12 cellular contexts compared by ENCODE assay signal in genomic region chr9:70589571-70590263, GRCh38.
DNase-seq lines count a peak whose midpoint lies in the region; ATAC-seq, FAIRE-seq and TF ChIP-seq lines count a peak whose summit lies in the region.
"Had no signal": no experiment of that assay in that cellular context is flagged by ENCODE, and none has a peak within 500 bp of the region (broad histone marks: within the 10 kb centered on the region; RNA-seq: fewer than 3 reads in every experiment).

No MANE protein-coding gene starts in this region.

- H3K27me3 ChIP-seq in mammary epithelial cell (ENCODE audit: insufficient read depth, low read length) (no peaks in the 10 kb centered on the region), hepatocyte (no peaks in the 10 kb centered on the region), gastrocnemius medialis (no peaks in the 10 kb centered on the region)

- in situ Hi-C loops in mammary epithelial cell (cut with MboI; ENCODE audit: low sequenced_read_pairs in 2 of 2): loop anchor here (10.0 to 25.0 kb wide), 4 partner anchors 175 to 627 kb away; partner anchors contain the start of gene KLF9 (in 1 of the 2)
- in situ Hi-C loops in gastrocnemius medialis (cut with MboI; ENCODE audit: low sequenced_read_pairs in 4 of 4): loop anchor here in 3 of 4 donors (10.0 kb wide), 3 partner anchors 85 to 325 kb away; no protein-coding TSS in a partner anchor

- peaks cover 16% of the 10 kb centered on the region for H3K4me1 ChIP-seq in mammary epithelial cell (ENCODE audit: insufficient read depth, low read length)
- H3K4me1 ChIP-seq in hepatocyte (ENCODE audit: insufficient read depth): peaks cover 27% of the 10 kb centered on the region
- H3K4me1 ChIP-seq in gastrocnemius medialis: peaks cover 42 to 52% of the 10 kb centered on the region in 2 donors

- H3K79me2 ChIP-seq in mammary epithelial cell (ENCODE audit: insufficient read depth, low read length) (no peaks in the 10 kb centered on the region), hepatocyte (no peaks in the 10 kb centered on the region)

- DNase-seq in EL (peak; percentile 77), mammary epithelial cell (peak; percentile 49), hepatocyte (ENCODE audit: low spot score) (peak; percentile 32), gastrocnemius medialis (peak in 1 of 2 donors; percentile 60), superior temporal gyrus (ENCODE audit: extremely low spot score) (no peak), epidermal melanocyte (ENCODE audit: insufficient read length, low spot score) (no peak), DMS53 (lab: John Stamatoyannopoulos, UW) (no peak), H54 (ENCODE audit: insufficient read length, low spot score) (no peak)
- DNase-seq: effector CD8-positive, alpha-beta T cell; MV-4-11; NK-92 treated with Interleukin-12 subunit alpha and Interleukin-12 subunit beta, amount 100 ng/mL, for 24 hours had no signal

- no peak overlapping the region for H3K9ac ChIP-seq in mammary epithelial cell (ENCODE audit: insufficient read depth, low read length)

- peak overlapping the region; percentile 68 for H2AFZ ChIP-seq in mammary epithelial cell (ENCODE audit: low read depth, low read length)
- no peak overlapping the region for H2AFZ ChIP-seq in hepatocyte

- CTCF ChIA-PET in mammary epithelial cell (lab: Charles Lee; ENCODE audit: low non-redundant PET): no interaction called here

- H3K27ac ChIP-seq in mammary epithelial cell (ENCODE audit: insufficient read depth, low read depth, low read length) (no peak overlapping the region), hepatocyte (peak overlapping the region; percentile 84), gastrocnemius medialis (peak overlapping the region; percentile 82 to 89 (median 84))

- no peaks in the 10 kb centered on the region for H3K9me2 ChIP-seq in hepatocyte (replicated peaks; ENCODE audit: insufficient read depth)

- H3K4me3 ChIP-seq in mammary epithelial cell (replicated peaks in 1 of 3; ENCODE audit: insufficient read depth in 1 of 3, low read depth in 2 of 3, low read length in 3 of 3) (no peak overlapping the region), hepatocyte (no peak overlapping the region), gastrocnemius medialis (no peak overlapping the region)

- no TSS peak for BruUV-seq in mammary epithelial cell (replicated peaks; lab: Mats Ljungman, UMichigan)

- no peaks in the 10 kb centered on the region for H3K9me3 ChIP-seq in mammary epithelial cell (replicated peaks; ENCODE audit: insufficient read depth, low read length)
- H3K9me3 ChIP-seq in hepatocyte (ENCODE audit: low read depth): no peaks in the 10 kb centered on the region
- H3K9me3 ChIP-seq in gastrocnemius medialis: no peaks in the 10 kb centered on the region

- H3K36me3 ChIP-seq in mammary epithelial cell (ENCODE audit: insufficient read depth, low read length) (no peaks in the 10 kb centered on the region), hepatocyte (replicated peaks; ENCODE audit: insufficient read depth, low read depth) (no peaks in the 10 kb centered on the region), gastrocnemius medialis (no peaks in the 10 kb centered on the region)

- H4K20me1 ChIP-seq in mammary epithelial cell (ENCODE audit: insufficient read depth, low read length): no peaks in the 10 kb centered on the region
- H4K20me1 ChIP-seq in hepatocyte (ENCODE audit: insufficient read depth, poor library complexity, severe bottlenecking): no peaks in the 10 kb centered on the region

- dilution Hi-C loops in mammary epithelial cell (cut with HindIII; ENCODE audit: low sequenced_read_pairs): loop anchor here (10.0 kb wide), 1 partner anchor 435 kb away; no protein-coding TSS in a partner anchor

- TF ChIP-seq CTCF in mammary epithelial cell (conservative IDR thresholded peaks at IDR 0.05 in 1 of 2, IDR thresholded peaks at IDR 0.05 in 1 of 2; ENCODE audit: extremely low read depth in 1 of 2, insufficient read depth in 1 of 2, low read depth in 1 of 2, low read length in 2 of 2) (no peak), hepatocyte (IDR thresholded peaks at IDR 0.05; ENCODE audit: poor library complexity) (no peak), gastrocnemius medialis (IDR thresholded peaks at IDR 0.05 in 4 of 5, conservative IDR thresholded peaks at IDR 0.05 in 1 of 5) (no peak)

- intact Hi-C loops in mammary epithelial cell (cut with micrococcal nuclease): no loop called here
- intact Hi-C loops in gastrocnemius medialis (cut with DNase I; ENCODE audit: low total_unique reads): no loop called here

- no peak for TF ChIP-seq POLR2A in gastrocnemius medialis (IDR thresholded peaks at IDR 0.05)
- no peak for TF ChIP-seq POLR2A in H54 (IDR thresholded peaks at IDR 0.05; ENCODE audit: low read depth, low read length)

- peak; percentile 25 to 51 for ATAC-seq in gastrocnemius medialis

- 18% methylated on average over 7 of the region's 7 CpGs for WGBS in mammary epithelial cell (ENCODE audit: low coverage, missing lambda C conversion rate)
- WGBS in hepatocyte (ENCODE audit: low lambda C conversion rate, missing lambda C conversion rate): 61% methylated on average over 7 of the region's 7 CpGs

- no peak for FAIRE-seq in H54 (lab: Jason Lieb, UNC)
- FAIRE-seq: GM12891 had no signal

- H3K4me2 ChIP-seq in mammary epithelial cell (ENCODE audit: insufficient read depth, low read depth, low read length) (peak overlapping the region; percentile 40), hepatocyte (no peak overlapping the region)

Comparison
In these comparisons a context has a peak if more than half of its experiments do, and no peak if none do; other contexts are left out.
1. DNase-seq: peak in EL (single experiment), mammary epithelial cell (single experiment) and hepatocyte (single experiment); none in superior temporal gyrus (single experiment), epidermal melanocyte (single experiment), DMS53 (single experiment) and H54 (single experiment).